ENCODE assay signal across 9 cellular contexts in the genomic region with DNA sequence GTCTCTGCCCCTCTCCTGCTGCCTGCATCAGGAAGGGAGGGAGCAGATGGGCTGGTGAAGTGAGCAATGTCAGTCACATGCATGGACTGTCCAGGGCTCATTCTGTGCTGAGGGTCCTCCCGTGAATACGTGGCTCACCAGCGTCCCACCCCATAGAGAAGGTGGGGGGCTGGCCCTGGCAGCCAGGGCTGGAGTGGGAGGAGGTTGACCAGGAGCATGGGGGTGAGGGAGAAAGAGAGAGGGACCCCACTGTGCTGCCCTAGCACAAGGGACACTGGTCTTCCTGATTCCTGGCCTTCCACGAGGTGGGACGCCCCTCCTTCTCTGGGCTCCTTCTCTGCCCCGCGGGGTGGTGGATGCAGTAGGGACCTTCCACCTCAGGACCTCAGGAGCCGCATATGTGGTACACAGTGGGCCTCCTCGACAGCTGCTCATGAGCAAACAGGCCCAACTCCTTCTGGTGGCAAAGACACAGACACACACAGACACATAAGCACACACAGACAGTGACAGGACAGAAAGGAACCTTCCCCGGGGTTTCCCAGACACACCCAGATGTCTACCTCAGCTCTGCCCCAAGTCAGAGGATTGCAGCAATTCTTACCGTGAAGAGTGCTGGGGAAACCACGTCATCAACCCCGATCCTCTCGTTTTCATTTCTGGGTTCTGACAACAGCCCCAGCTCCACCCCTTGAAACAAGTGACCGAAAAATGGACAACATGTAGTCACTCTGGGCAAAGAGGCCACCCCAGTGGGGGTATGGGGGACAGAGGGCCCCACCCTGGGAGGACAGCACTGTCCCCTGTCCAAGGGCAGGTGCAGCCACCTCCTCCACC. TPM values are rescaled to one million over a fixed set of nuclear protein-coding genes. Genes with fewer than 3 reads are reported as not detected.
DNase-seq lines count a peak whose midpoint lies in the region; ATAC-seq and TF ChIP-seq lines count a peak whose summit lies in the region.
"Had no signal": no experiment of that assay in that cellular context is flagged by ENCODE, and none has a peak within 500 bp of the region (broad histone marks: within the 10 kb centered on the region; RNA-seq: fewer than 3 reads in every experiment).

No MANE protein-coding gene starts in this region.

- peaks cover 28% of the 10 kb centered on the region for H3K4me1 Mint-ChIP-seq in activated CD8-positive, alpha-beta T cell treated with anti-CD3 and anti-CD28 coated beads for 36 hours (ENCODE audit: low read depth)

- POLR2A ChIA-PET in activated CD8-positive, alpha-beta T cell treated with anti-CD3 and anti-CD28 coated beads for 36 hours (lab: Charles Lee) = interaction anchor here (0.7 to 3.9 kb wide), 6 partner anchors 10 to 84 kb away, joined by 3 to 14 read pairs (median 4); no protein-coding TSS in a partner anchor

- DNase-seq in activated CD8-positive, alpha-beta T cell treated with anti-CD3 and anti-CD28 coated beads for 36 hours = peak; percentile 89
- DNase-seq in NCI-H187 treated with DMSO at 0.1 percent for 48 hours (lab: John Stamatoyannopoulos, UW) (no peak), HCEC 1CT (no peak), glomerular visceral epithelial cell (ENCODE audit: extremely low spot score) (no peak)

- no peaks in the 10 kb centered on the region for H3K27me3 ChIP-seq in mononuclear cell (ENCODE audit: insufficient read depth, low read length)

- peak overlapping the region; percentile 33 for H3K4me3 ChIP-seq in mononuclear cell (ENCODE audit: low read length)
- H3K4me3 ChIP-seq: SJSA1 had no signal

- H3K4me1 ChIP-seq in mononuclear cell (ENCODE audit: insufficient read depth, low read length) = peaks cover 85% of the 10 kb centered on the region
- H3K4me1 ChIP-seq: SJSA1 had no signal

- no peaks in the 10 kb centered on the region for H3K9me3 ChIP-seq in mononuclear cell (ENCODE audit: low read depth, low read length)
- H3K9me3 ChIP-seq: SJSA1 had no signal

- CTCF ChIA-PET in activated CD8-positive, alpha-beta T cell treated with anti-CD3 and anti-CD28 coated beads for 36 hours (lab: Charles Lee) = interaction anchor here (1.0 to 3.2 kb wide), 5 partner anchors 11 to 84 kb away, joined by 3 to 17 read pairs (median 9); a partner anchor contains a TSS

- H3K36me3 Mint-ChIP-seq in activated CD8-positive, alpha-beta T cell treated with anti-CD3 and anti-CD28 coated beads for 36 hours (ENCODE audit: low read depth) = no peaks in the 10 kb centered on the region

- H3K27ac Mint-ChIP-seq in activated CD8-positive, alpha-beta T cell treated with anti-CD3 and anti-CD28 coated beads for 36 hours = peak overlapping the region; percentile 89

- H3K9me3 Mint-ChIP-seq in activated CD8-positive, alpha-beta T cell treated with anti-CD3 and anti-CD28 coated beads for 36 hours = no peaks in the 10 kb centered on the region

- intact Hi-C loops in activated CD8-positive, alpha-beta T cell treated with anti-CD3 and anti-CD28 coated beads for 36 hours (cut with micrococcal nuclease) = no loop called here

- H3K27me3 Mint-ChIP-seq in activated CD8-positive, alpha-beta T cell treated with anti-CD3 and anti-CD28 coated beads for 36 hours = peaks cover 9% of the 10 kb centered on the region

- TF ChIP-seq CTCF in activated CD8-positive, alpha-beta T cell treated with anti-CD3 and anti-CD28 coated beads for 36 hours (IDR thresholded peaks at IDR 0.05) = no peak

- H3K4me3 Mint-ChIP-seq in activated CD8-positive, alpha-beta T cell treated with anti-CD3 and anti-CD28 coated beads for 36 hours = peak overlapping the region; percentile 22

- ATAC-seq in GM19395 (IDR thresholded peaks at IDR 0.05; ENCODE audit: unreplicated experiment) = peak; percentile 82
- ATAC-seq in HG03354 (IDR thresholded peaks at IDR 0.05; ENCODE audit: poor library complexity, severe bottlenecking, unreplicated experiment) = peak; percentile 74
- peak; percentile 93 for ATAC-seq in activated CD8-positive, alpha-beta T cell treated with anti-CD3 and anti-CD28 coated beads for 36 hours
- no peak for ATAC-seq in GM19328 (IDR thresholded peaks at IDR 0.05; ENCODE audit: unreplicated experiment)

RNA-seq across cellular contexts. Expression of a gene that starts 3.6 kb away (rescaled TPM):
- not detected for total RNA-seq in activated CD8-positive, alpha-beta T cell treated with anti-CD3 and anti-CD28 coated beads for 36 hours
- 42.5 TPM for total RNA-seq in mononuclear cell
- total RNA-seq: SJSA1 had no signal

RNA-seq across cellular contexts. Expression of a gene that starts 28.4 kb away (rescaled TPM):
- total RNA-seq in activated CD8-positive, alpha-beta T cell treated with anti-CD3 and anti-CD28 coated beads for 36 hours = 1 to 10 TPM; 5.0 to 5.1 TPM
- 0.31 TPM for total RNA-seq in mononuclear cell

Comparison
In these comparisons a context has a peak if more than half of its experiments do, and no peak if none do; other contexts are left out.
1. RNA of a gene that starts 3.6 kb away (total RNA-seq): 42.5 TPM in mononuclear cell (single experiment); not detected in activated CD8-positive, alpha-beta T cell treated with anti-CD3 and anti-CD28 coated beads for 36 hours; every median in the first group is over 10 times any median in the second.